1 cellular context compared by ENCODE assay signal in genomic region chr11:63813563-63814382, GRCh38.
A peak's percentile ranks its signal among the peaks of the same experiment; 100 is the strongest.
TF ChIP-seq lines count a peak whose summit lies in the region.

No MANE protein-coding gene starts in this region.

TF ChIP-seq in HepG2, 621 proteins besides CTCF, POLR2A, EP300 and RAD21 (continued from another document and continues in another):
- TF ChIP-seq ZBTB39 (CRISPR knock-in tag; IDR thresholded peaks at IDR 0.05), result no peak
- TF ChIP-seq ZNF484 (CRISPR knock-in tag; IDR thresholded peaks at IDR 0.05; ENCODE audit: borderline replicate concordance, low read depth), result no peak
- TF ChIP-seq FOXA3 (CRISPR knock-in tag; IDR thresholded peaks at IDR 0.05), result no peak
- no peak for TF ChIP-seq HNF4G (IDR thresholded peaks at IDR 0.05; ENCODE audit: borderline replicate concordance, low read depth, low read length)
- no peak for TF ChIP-seq HNF4G (CRISPR knock-in tag; IDR thresholded peaks at IDR 0.05; ENCODE audit: borderline replicate concordance, low read depth)
- no peak for TF ChIP-seq CEBPZ (IDR thresholded peaks at IDR 0.05; ENCODE audit: low read length)
- no peak for TF ChIP-seq DZIP1 (CRISPR knock-in tag; IDR thresholded peaks at IDR 0.05)
- TF ChIP-seq KLF11 (CRISPR knock-in tag; IDR thresholded peaks at IDR 0.05), result no peak
- no peak for TF ChIP-seq ZBTB43 (CRISPR knock-in tag; conservative IDR thresholded peaks at IDR 0.05)
- TF ChIP-seq CAMTA2 (CRISPR knock-in tag; IDR thresholded peaks at IDR 0.05; ENCODE audit: borderline replicate concordance), result no peak; the same call in 1 of the 2 replicates
- TF ChIP-seq ZNF329 (CRISPR knock-in tag; IDR thresholded peaks at IDR 0.05; ENCODE audit: low read depth), result no peak
- no peak for TF ChIP-seq TEAD2 (CRISPR knock-in tag; IDR thresholded peaks at IDR 0.05)
- no peak for TF ChIP-seq REST (IDR thresholded peaks at IDR 0.05; ENCODE audit: borderline replicate concordance in 1 of 2, low read depth in 1 of 2, low read length in 2 of 2)
- TF ChIP-seq ZNF260 (CRISPR knock-in tag; IDR thresholded peaks at IDR 0.05; ENCODE audit: borderline replicate concordance, low read depth), result no peak
- TF ChIP-seq ZNF784 (CRISPR knock-in tag; IDR thresholded peaks at IDR 0.05; ENCODE audit: borderline replicate concordance), result no peak; the same call in 1 of the 2 replicates
- TF ChIP-seq PLSCR1 (CRISPR knock-in tag; IDR thresholded peaks at IDR 0.05; ENCODE audit: borderline replicate concordance), result no peak
- 0 out of 2 replicates have a peak, but pooled peaks have one; percentile 12 for TF ChIP-seq NKX3-1 (CRISPR knock-in tag; IDR thresholded peaks at IDR 0.05)
- TF ChIP-seq ZNF614 (CRISPR knock-in tag; IDR thresholded peaks at IDR 0.05; ENCODE audit: borderline replicate concordance), result no peak
- no peak for TF ChIP-seq GTF3A (CRISPR knock-in tag; conservative IDR thresholded peaks at IDR 0.05)
- no peak for TF ChIP-seq MEIS2 (CRISPR knock-in tag; IDR thresholded peaks at IDR 0.05)
- TF ChIP-seq KLF15 (CRISPR knock-in tag; IDR thresholded peaks at IDR 0.05; ENCODE audit: borderline replicate concordance), result no peak
- TF ChIP-seq HNRNPH1 (optimal IDR thresholded peaks at IDR 0.05; ENCODE audit: low read depth, low read length), result no peak
- TF ChIP-seq ZBTB37 (CRISPR knock-in tag; IDR thresholded peaks at IDR 0.05), result 0 out of 2 replicates have a peak, but pooled peaks have one; percentile 48
- TF ChIP-seq ZFY (CRISPR knock-in tag; IDR thresholded peaks at IDR 0.05), result peak; percentile 72
- peak; percentile 51 for TF ChIP-seq MAX (IDR thresholded peaks at IDR 0.05)
- TF ChIP-seq ETV5 (CRISPR knock-in tag; IDR thresholded peaks at IDR 0.05; ENCODE audit: borderline replicate concordance), result peak; percentile 65
- TF ChIP-seq MAF1 (CRISPR knock-in tag; IDR thresholded peaks at IDR 0.05; ENCODE audit: borderline replicate concordance), result no peak
- 0 out of 2 replicates have a peak, but pooled peaks have one; percentile 50 for TF ChIP-seq ZNF780A (CRISPR knock-in tag; IDR thresholded peaks at IDR 0.05)
- TF ChIP-seq CREM (IDR thresholded peaks at IDR 0.05), result no peak
- no peak for TF ChIP-seq CREM (CRISPR knock-in tag; IDR thresholded peaks at IDR 0.05)
- no peak for TF ChIP-seq ZNF441 (CRISPR knock-in tag; IDR thresholded peaks at IDR 0.05; ENCODE audit: borderline replicate concordance)
- no peak for TF ChIP-seq RORA (CRISPR knock-in tag; IDR thresholded peaks at IDR 0.05)
- no peak for TF ChIP-seq ZNF598 (CRISPR knock-in tag; IDR thresholded peaks at IDR 0.05; ENCODE audit: borderline replicate concordance)
- no peak for TF ChIP-seq ZNF670 (CRISPR knock-in tag; IDR thresholded peaks at IDR 0.05; ENCODE audit: borderline replicate concordance)
- TF ChIP-seq ZNF605 (CRISPR knock-in tag; IDR thresholded peaks at IDR 0.05), result 0 out of 2 replicates have a peak, but pooled peaks have one; percentile 10
- no peak for TF ChIP-seq ATM (IDR thresholded peaks at IDR 0.05; ENCODE audit: borderline replicate concordance)
- TF ChIP-seq ZNF10 (CRISPR knock-in tag; IDR thresholded peaks at IDR 0.05; ENCODE audit: borderline replicate concordance, low read depth), result no peak
- TF ChIP-seq NFKB2 (CRISPR knock-in tag; IDR thresholded peaks at IDR 0.05; ENCODE audit: borderline replicate concordance), result no peak; the same call in 1 of the 2 replicates
- no peak for TF ChIP-seq NAIF1 (CRISPR knock-in tag; IDR thresholded peaks at IDR 0.05; ENCODE audit: borderline replicate concordance)
- no peak for TF ChIP-seq HIC2 (CRISPR knock-in tag; IDR thresholded peaks at IDR 0.05; ENCODE audit: low read depth)
- TF ChIP-seq ARHGAP35 (CRISPR knock-in tag; IDR thresholded peaks at IDR 0.05; ENCODE audit: borderline replicate concordance), result 0 out of 2 replicates have a peak, but pooled peaks have one; percentile 34
- TF ChIP-seq ZBTB26 (CRISPR knock-in tag; IDR thresholded peaks at IDR 0.05; ENCODE audit: borderline replicate concordance), result peak; percentile 13; the same call in 1 of the 2 replicates
